In the genomic region with DNA sequence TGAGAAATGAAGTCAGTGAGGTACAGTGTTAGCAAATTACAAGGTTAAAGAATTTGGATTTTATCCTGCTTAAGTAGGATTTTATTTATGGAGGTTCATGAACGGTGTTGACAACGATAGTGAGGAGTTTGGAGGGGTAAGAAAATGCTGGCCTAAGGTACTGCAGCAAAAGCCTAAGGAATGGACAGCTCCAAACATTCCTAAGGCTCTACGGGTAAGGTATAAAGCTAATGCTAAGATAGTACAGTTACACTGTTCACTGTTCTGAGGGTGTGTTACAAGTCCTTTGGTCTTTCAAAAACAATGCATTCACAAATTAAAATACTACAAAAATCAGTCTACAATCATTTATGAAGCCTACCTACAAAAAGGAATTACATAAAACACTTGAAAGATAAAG, we compare ENCODE assay signal across 15 cellular contexts. TPM values are rescaled to one million over a fixed set of nuclear protein-coding genes. Genes with fewer than 3 reads are reported as not detected.
DNase-seq lines count a peak whose midpoint lies in the region; ATAC-seq, FAIRE-seq and TF ChIP-seq lines count a peak whose summit lies in the region.
"Had no signal": no experiment of that assay in that cellular context is flagged by ENCODE, and none has a peak within 500 bp of the region (broad histone marks: within the 10 kb centered on the region; RNA-seq: fewer than 3 reads in every experiment).

No MANE protein-coding gene starts in this region.

- peaks cover 4% of the 10 kb centered on the region for H3F3A ChIP-seq in SK-N-SH (replicated peaks; ENCODE audit: insufficient read depth)

- dilution Hi-C loops in endothelial cell of umbilical vein (cut with MboI; ENCODE audit: extremely low pct_ligation_motif_present, low sequenced_read_pairs) = no loop called here

- no peak for TF ChIP-seq RAD21 in SK-N-SH (IDR thresholded peaks at IDR 0.05; ENCODE audit: low read length)

- H3K9me2 ChIP-seq in SK-N-SH = no peaks in the 10 kb centered on the region

- H3K27me3 Mint-ChIP-seq in progenitor cell of endocrine pancreas = no peaks in the 10 kb centered on the region
- H3K27me3 Mint-ChIP-seq: stimulated activated naive CD8-positive, alpha-beta T cell treated with anti-CD3 and anti-CD28 coated beads, Interleukin-15, Interleukin-2, amounts not matched to agents 100 ng/mL and 50 ng/mL, for 24 hours had no signal

- no peaks in the 10 kb centered on the region for H3K9me1 ChIP-seq in endothelial cell of umbilical vein (replicated peaks; ENCODE audit: control insufficient read depth, extremely low read depth, insufficient read depth, low read length)

- in situ Hi-C loops in gastrocnemius medialis (cut with MboI; ENCODE audit: low sequenced_read_pairs in 4 of 4) = loop anchor here in 2 of 4 donors (10.0 to 25.0 kb wide), 2 partner anchors 79 to 378 kb away; a partner anchor contains a TSS

- H3K4me2 ChIP-seq in SK-N-SH (peak overlapping the region; percentile 57), endothelial cell of umbilical vein (ENCODE audit: insufficient read depth, low read length) (peak overlapping the region; percentile 77)

- no peaks in the 10 kb centered on the region for H3K9me3 Mint-ChIP-seq in progenitor cell of endocrine pancreas (ENCODE audit: low read depth)
- H3K9me3 Mint-ChIP-seq: neural crest cell; stimulated activated naive CD8-positive, alpha-beta T cell treated with anti-CD3 and anti-CD28 coated beads, Interleukin-15, Interleukin-2, amounts not matched to agents 100 ng/mL and 50 ng/mL, for 24 hours had no signal

- H3K27ac Mint-ChIP-seq in progenitor cell of endocrine pancreas = no peak overlapping the region

- H3K9me3 ChIP-seq in SK-N-SH (no peaks in the 10 kb centered on the region), endothelial cell of umbilical vein (replicated peaks; ENCODE audit: control insufficient read depth, insufficient read depth, low read length) (no peaks in the 10 kb centered on the region), gastrocnemius medialis (no peaks in the 10 kb centered on the region), small intestine (ENCODE audit: control insufficient read depth, low read depth) (no peaks in the 10 kb centered on the region)

- H3K9ac ChIP-seq in SK-N-SH (no peak overlapping the region), endothelial cell of umbilical vein (replicated peaks; ENCODE audit: extremely low read depth, insufficient read depth, low read length) (no peak overlapping the region)

- TF ChIP-seq POLR2A in endothelial cell of umbilical vein (IDR thresholded peaks at IDR 0.05; ENCODE audit: low read depth, low read length) (no peak), gastrocnemius medialis (IDR thresholded peaks at IDR 0.05) (no peak)

- H3K4me3 Mint-ChIP-seq in progenitor cell of endocrine pancreas (ENCODE audit: low read depth) = no peak overlapping the region
- H3K4me3 Mint-ChIP-seq: stimulated activated naive CD8-positive, alpha-beta T cell treated with anti-CD3 and anti-CD28 coated beads, Interleukin-15, Interleukin-2, amounts not matched to agents 100 ng/mL and 50 ng/mL, for 24 hours had no signal

- H3K4me3 ChIP-seq in SK-N-SH (ENCODE audit: low read depth in 2 of 2, low read length in 1 of 2) (no peak overlapping the region), endothelial cell of umbilical vein (replicated peaks in 1 of 3; ENCODE audit: insufficient read depth in 1 of 3, low read depth in 1 of 3, low read length in 3 of 3) (peak overlapping the region in 1 of 3 experiments; percentile 42), gastrocnemius medialis (no peak overlapping the region), small intestine (ENCODE audit: low read depth in 1 of 2, low read length in 2 of 2) (no peak overlapping the region)
- H3K4me3 ChIP-seq: K562 had no signal

- POLR2A ChIA-PET in SK-N-SH (lab: Yijun Ruan, JAX) = no interaction called here
- POLR2A ChIA-PET in endothelial cell of umbilical vein (lab: Charles Lee) = interaction anchor here (0.6 to 1.5 kb wide), 5 partner anchors 8 to 145 kb away, joined by 3 to 4 read pairs (median 4); no protein-coding TSS in a partner anchor

- no TSS peak for BruUV-seq in endothelial cell of umbilical vein (replicated peaks; lab: Mats Ljungman, UMichigan)

- H3K27me3 ChIP-seq in SK-N-SH (ENCODE audit: insufficient read depth) (no peaks in the 10 kb centered on the region), endothelial cell of umbilical vein (ENCODE audit: control insufficient read depth in 2 of 2, insufficient read depth in 2 of 2, low read length in 2 of 2) (no peaks in the 10 kb centered on the region), gastrocnemius medialis (no peaks in the 10 kb centered on the region), small intestine (ENCODE audit: control insufficient read depth in 2 of 2, insufficient read depth in 2 of 2, low read length in 2 of 2) (no peaks in the 10 kb centered on the region)

- FAIRE-seq in endothelial cell of umbilical vein (lab: Jason Lieb, UNC) (no peak), small intestine (lab: Jason Lieb, UNC) (no peak)

- H3K36me3 ChIP-seq in SK-N-SH (replicated peaks in 1 of 2; ENCODE audit: control insufficient read depth in 1 of 2, insufficient read depth in 2 of 2, low read length in 1 of 2) (peaks cover 17 to 30% of the 10 kb centered on the region in 2 experiments), endothelial cell of umbilical vein (ENCODE audit: control insufficient read depth in 2 of 2, extremely low read depth in 1 of 2, insufficient read depth in 2 of 2, low read length in 2 of 2) (peaks cover 18 to 27% of the 10 kb centered on the region in 2 experiments), gastrocnemius medialis (peaks cover 0 to 11% of the 10 kb centered on the region in 2 donors), small intestine (ENCODE audit: control insufficient read depth in 2 of 2, insufficient read depth in 2 of 2, low read length in 2 of 2) (peaks cover 0 to 16% of the 10 kb centered on the region in 2 donors)

- TF ChIP-seq CTCF in SK-N-SH (IDR thresholded peaks at IDR 0.05) = no peak
- TF ChIP-seq CTCF in endothelial cell of umbilical vein (IDR thresholded peaks at IDR 0.05; ENCODE audit: extremely low read depth in 1 of 2, insufficient read depth in 1 of 2, low read depth in 1 of 2, low read length in 2 of 2) = no peak
- no peak for TF ChIP-seq CTCF in gastrocnemius medialis (IDR thresholded peaks at IDR 0.05 in 4 of 5, conservative IDR thresholded peaks at IDR 0.05 in 1 of 5)
- TF ChIP-seq CTCF in progenitor cell of endocrine pancreas (IDR thresholded peaks at IDR 0.05; ENCODE audit: unreplicated experiment) = no peak

- H2AFZ ChIP-seq in SK-N-SH (ENCODE audit: low read depth) (no peak overlapping the region), endothelial cell of umbilical vein (ENCODE audit: low read depth, low read length) (no peak overlapping the region)

- intact Hi-C loops in endothelial cell of umbilical vein (cut with micrococcal nuclease) (loop anchor here (2.0 kb wide), 1 partner anchor 25 kb away; no protein-coding TSS in a partner anchor), gastrocnemius medialis (cut with DNase I; ENCODE audit: low total_unique reads) (no loop called here)

- TF ChIP-seq EP300 in SK-N-SH (IDR thresholded peaks at IDR 0.05; ENCODE audit: borderline replicate concordance in 1 of 2, low read depth in 1 of 2, low read length in 1 of 2) = no peak

- H3K4me1 ChIP-seq in SK-N-SH (ENCODE audit: control insufficient read depth in 1 of 2, insufficient read depth in 2 of 2, low read depth in 1 of 2, low read length in 1 of 2) = peaks cover 6 to 18% of the 10 kb centered on the region in 2 experiments
- H3K4me1 ChIP-seq in endothelial cell of umbilical vein (ENCODE audit: control insufficient read depth, extremely low read depth, insufficient read depth, low read length) = peaks cover 57% of the 10 kb centered on the region
- peaks cover 81 to 82% of the 10 kb centered on the region in 2 donors for H3K4me1 ChIP-seq in gastrocnemius medialis
- peaks cover 12 to 20% of the 10 kb centered on the region in 2 donors for H3K4me1 ChIP-seq in small intestine (ENCODE audit: control insufficient read depth in 2 of 2, insufficient read depth in 1 of 2, low read depth in 1 of 2, low read length in 1 of 2)

- WGBS in SK-N-SH (ENCODE audit: low lambda C conversion rate) = 89% methylated on average over 3 of the region's 3 CpGs
- WGBS in small intestine, 3 donors = 59 to 78% (median 68%) methylated on average over 3 of the region's 3 CpGs

- H4K20me1 ChIP-seq in SK-N-SH (ENCODE audit: insufficient read depth) (peaks cover 17% of the 10 kb centered on the region; the same call in 1 of the 2 replicates), endothelial cell of umbilical vein (replicated peaks; ENCODE audit: control insufficient read depth, extremely low read depth, insufficient read depth, low read length) (peaks cover 3% of the 10 kb centered on the region)

- peak overlapping the region in 1 of 2 experiments; percentile 46; a peak in 2 of 4 replicates for H3K27ac ChIP-seq in SK-N-SH (ENCODE audit: low read depth in 2 of 2, low read length in 1 of 2)
- no peak overlapping the region for H3K27ac ChIP-seq in endothelial cell of umbilical vein (ENCODE audit: insufficient read depth, low read depth, low read length)
- peak overlapping the region; percentile 46 to 96 (median 80) for H3K27ac ChIP-seq in gastrocnemius medialis
- H3K27ac ChIP-seq in small intestine (ENCODE audit: low read depth in 1 of 2, low read length in 1 of 2) = no peak overlapping the region

- ATAC-seq in GM21619 (IDR thresholded peaks at IDR 0.05; ENCODE audit: unreplicated experiment) (peak; percentile 11), gastrocnemius medialis (no peak), HG03135 (IDR thresholded peaks at IDR 0.05; ENCODE audit: unreplicated experiment) (no peak)
- ATAC-seq: left lobe of liver had no signal

- CTCF ChIA-PET in SK-N-SH (lab: Yijun Ruan, JAX) = interaction anchor here (0.6 to 3.7 kb wide), 3 partner anchors 15 to 145 kb away, joined by 3 to 29 read pairs (median 3); no protein-coding TSS in a partner anchor
- CTCF ChIA-PET in endothelial cell of umbilical vein (lab: Charles Lee) = interaction anchor here (1.2 to 13.6 kb wide), 5 partner anchors 10 to 144 kb away, joined by 3 to 175 read pairs (median 5); no protein-coding TSS in a partner anchor

- H3K79me2 ChIP-seq in SK-N-SH (ENCODE audit: insufficient read depth) (peaks cover 75% of the 10 kb centered on the region), endothelial cell of umbilical vein (ENCODE audit: control insufficient read depth, insufficient read depth, low read length) (peaks cover 85% of the 10 kb centered on the region)

- DNase-seq in SK-N-SH (no peak), endothelial cell of umbilical vein (ENCODE audit: low read depth, low spot score) (no peak), gastrocnemius medialis (no peak), SKM-1 (lab: John Stamatoyannopoulos, UW; ENCODE audit: unreplicated experiment) (no peak), progenitor cell of endocrine pancreas (ENCODE audit: low spot score, unreplicated experiment) (no peak), small intestine (no peak)
- DNase-seq: glutamatergic neuron, GOT3, NCI-H1436 treated with DMSO at 0.1 percent for 48 hours had no signal

- H3K4me1 Mint-ChIP-seq in progenitor cell of endocrine pancreas (ENCODE audit: low read depth) = peaks cover 11% of the 10 kb centered on the region

- H3K36me3 Mint-ChIP-seq in progenitor cell of endocrine pancreas (ENCODE audit: insufficient read depth) = peaks cover 13% of the 10 kb centered on the region

RNA-seq across cellular contexts. Expression of a gene that starts 7.3 kb away (rescaled TPM):
- 6.4 and 8.0 TPM in 2 replicates for polyA plus RNA-seq in SK-N-SH (2012; rRNA removed)
- 7.4 and 8.7 TPM in 2 replicates for polyA plus RNA-seq in SK-N-SH (2012; cell fraction: cytosol; rRNA removed)
- polyA plus RNA-seq in SK-N-SH (2012; cell fraction: nucleus; rRNA removed) = 9.1 and 14.4 TPM in 2 replicates
- 65.5 and 88.5 TPM in 2 replicates for total RNA-seq in endothelial cell of umbilical vein
- 41.7 and 48.3 TPM in 2 replicates for polyA plus RNA-seq in endothelial cell of umbilical vein
- polyA plus RNA-seq in endothelial cell of umbilical vein (2011; cell fraction: cytosol; rRNA removed) = 37.8 and 43.6 TPM in 2 replicates
- polyA plus RNA-seq in endothelial cell of umbilical vein (2011; cell fraction: nucleus; rRNA removed) = 167 and 171 TPM in 2 replicates
- polyA plus RNA-seq in endothelial cell of umbilical vein (2012) = 22.8 and 28.8 TPM in 2 replicates
- 114 and 120 TPM in 2 replicates for polyA minus RNA-seq in endothelial cell of umbilical vein
- 4.7 TPM for polyA minus RNA-seq in endothelial cell of umbilical vein (2011; cell fraction: cytosol; rRNA and poly(A)+ RNA removed)
- polyA minus RNA-seq in endothelial cell of umbilical vein (2011; cell fraction: nucleus; rRNA and poly(A)+ RNA removed) = 329 and 332 TPM in 2 replicates
- 10 to 100 TPM; 36.6 to 63.4 (median 40.4) TPM for total RNA-seq in gastrocnemius medialis
- total RNA-seq in progenitor cell of endocrine pancreas = 21.1 and 21.2 TPM in 2 replicates
- polyA plus RNA-seq in small intestine = 10 to 100 TPM; 11.0 to 26.8 (median 17.8) TPM

Comparison
In these comparisons a context has a peak if more than half of its experiments do, and no peak if none do; other contexts are left out.
1. H3K27ac ChIP-seq: peak in gastrocnemius medialis (4 of 4); none in endothelial cell of umbilical vein (single experiment) and small intestine (0 of 2).